Comparison of ENCODE assay signal across 8 cellular contexts in the genomic region with DNA sequence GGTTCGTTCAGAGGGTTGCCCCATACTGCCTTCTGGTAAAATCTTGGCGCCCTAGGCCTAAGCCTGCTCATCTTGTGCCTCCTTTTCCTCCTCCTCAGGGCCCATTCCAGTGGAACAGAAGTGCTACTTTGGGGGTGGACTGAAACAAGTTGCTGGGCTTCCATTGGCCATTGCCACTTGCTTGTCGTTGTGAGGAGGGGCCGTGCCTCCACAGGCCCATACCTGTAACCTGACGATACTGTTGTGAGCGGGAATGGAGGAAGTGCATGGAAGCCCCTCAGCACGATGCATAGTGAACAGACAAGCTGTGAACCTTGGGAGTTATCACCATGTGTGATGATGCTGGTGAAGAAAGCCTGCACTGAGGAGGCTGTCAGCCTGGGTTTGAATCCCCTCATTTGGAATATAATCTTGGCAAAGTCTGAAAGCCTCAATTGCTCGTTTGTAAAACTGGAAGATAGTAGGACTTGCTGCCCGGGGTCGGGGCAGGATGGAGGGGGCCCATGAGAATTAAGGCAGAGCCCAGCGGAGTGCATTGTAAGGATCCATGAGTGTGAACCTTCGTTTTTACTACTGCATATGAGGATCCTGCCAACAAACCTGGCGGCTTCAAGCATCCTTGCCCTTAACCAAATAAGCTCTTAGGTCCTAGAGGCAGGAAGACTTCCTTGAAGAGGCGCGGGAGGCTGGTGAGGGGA. TPM values are rescaled to one million over a fixed set of nuclear protein-coding genes. Genes with fewer than 3 reads are reported as not detected.
A peak's percentile ranks its signal among the peaks of the same experiment; 100 is the strongest.
DNase-seq lines count a peak whose midpoint lies in the region; ATAC-seq and TF ChIP-seq lines count a peak whose summit lies in the region.

No MANE protein-coding gene starts in this region.

- peak overlapping the region; percentile 91 for H2AFZ ChIP-seq in GM23248

- intact Hi-C loops in psoas muscle (cut with DNase I), result loop anchor here (5.0 to 10.0 kb wide), 2 partner anchors 76 to 113 kb away; no protein-coding TSS in a partner anchor

- DNase-seq in GM23248, result no peak
- no peak for DNase-seq in RWPE2 (ENCODE audit: low spot score)
- no peak for DNase-seq in fibroblast of pulmonary artery (ENCODE audit: low read depth)
- no peak for DNase-seq in psoas muscle
- DNase-seq in cerebellar nuclear complex (lab: John Stamatoyannopoulos, UW), result no peak
- no peak for DNase-seq in BE2C

- no peaks in the 10 kb centered on the region for H4K20me1 ChIP-seq in GM23248 (ENCODE audit: insufficient read depth)

- H3K4me2 ChIP-seq in GM23248 (ENCODE audit: unreplicated experiment), result no peak overlapping the region

- H3K79me2 ChIP-seq in GM23248 (ENCODE audit: insufficient read depth), result peaks cover 39% of the 10 kb centered on the region

- ATAC-seq in RWPE2 (ENCODE audit: low read depth) (no peak; the same call in 2 of the 3 replicates), psoas muscle (no peak), HG03095 (IDR thresholded peaks at IDR 0.05; ENCODE audit: unreplicated experiment) (no peak), GM19467 (IDR thresholded peaks at IDR 0.05; ENCODE audit: unreplicated experiment) (no peak)

- no peak for TF ChIP-seq CTCF in RWPE2 (IDR thresholded peaks at IDR 0.05; ENCODE audit: poor library complexity, severe bottlenecking)
- no peak for TF ChIP-seq CTCF in fibroblast of pulmonary artery (IDR thresholded peaks at IDR 0.05; ENCODE audit: low read length, missing control alignments)
- no peak for TF ChIP-seq CTCF in psoas muscle (IDR thresholded peaks at IDR 0.05)
- TF ChIP-seq CTCF in BE2C (IDR thresholded peaks at IDR 0.05; ENCODE audit: low read depth, low read length), result no peak

- H3K36me3 ChIP-seq in GM23248 (ENCODE audit: low read depth) (no peaks in the 10 kb centered on the region), RWPE2 (ENCODE audit: low read depth) (no peaks in the 10 kb centered on the region), psoas muscle (ENCODE audit: insufficient read depth in 1 of 2, low read depth in 1 of 2) (no peaks in the 10 kb centered on the region), BE2C (no peaks in the 10 kb centered on the region)

- H3K9ac ChIP-seq in GM23248, result peak overlapping the region; percentile 87; the same call in 1 of the 2 replicates

- H3F3A ChIP-seq in GM23248 (ENCODE audit: insufficient read depth), result peaks cover 25% of the 10 kb centered on the region

- in situ Hi-C loops in GM23248 (cut with MboI), result no loop called here

- H3K9me3 ChIP-seq in GM23248 (ENCODE audit: low read depth) (no peaks in the 10 kb centered on the region), RWPE2 (ENCODE audit: severe bottlenecking) (no peaks in the 10 kb centered on the region), psoas muscle (no peaks in the 10 kb centered on the region), BE2C (no peaks in the 10 kb centered on the region)

- no peak overlapping the region for H3K27ac ChIP-seq in GM23248
- no peak overlapping the region for H3K27ac ChIP-seq in RWPE2 (ENCODE audit: poor library complexity, severe bottlenecking)
- peak overlapping the region; percentile 34 for H3K27ac ChIP-seq in psoas muscle

- H3K4me3 ChIP-seq in GM23248 (peak overlapping the region; percentile 99), RWPE2 (ENCODE audit: severe bottlenecking) (peak overlapping the region; percentile 80), fibroblast of pulmonary artery (replicated peaks; ENCODE audit: low read depth, low read length) (peak overlapping the region; percentile 98), psoas muscle (peak overlapping the region; percentile 67), BE2C (ENCODE audit: low read depth, low read length) (no peak overlapping the region)

- H3K27me3 ChIP-seq in GM23248 (replicated peaks; ENCODE audit: insufficient read depth), result no peaks in the 10 kb centered on the region
- no peaks in the 10 kb centered on the region for H3K27me3 ChIP-seq in RWPE2 (ENCODE audit: insufficient read depth, poor library complexity, severe bottlenecking)
- H3K27me3 ChIP-seq in psoas muscle (ENCODE audit: insufficient read depth in 3 of 3, low read length in 2 of 3), result peaks cover 0 to 28% (median 11%) of the 10 kb centered on the region in 3 donors
- H3K27me3 ChIP-seq in BE2C, result peaks cover 6% of the 10 kb centered on the region

- H3K4me1 ChIP-seq in GM23248 (ENCODE audit: insufficient read depth) (peaks cover 32% of the 10 kb centered on the region), RWPE2 (ENCODE audit: insufficient read depth, poor library complexity, severe bottlenecking) (no peaks in the 10 kb centered on the region), psoas muscle (no peaks in the 10 kb centered on the region), BE2C (no peaks in the 10 kb centered on the region)

- WGBS in GM23248 (ENCODE audit: low coverage in 1 of 2, low lambda C conversion rate in 2 of 2, missing lambda C conversion rate in 2 of 2), 2 experiments, result 85 to 95% methylated on average over 13 to 15 of the region's 15 CpGs
- 55 to 64% (median 59%) methylated on average over 15 of the region's 15 CpGs for WGBS in psoas muscle, 3 donors

- no peaks in the 10 kb centered on the region for H3K9me2 ChIP-seq in GM23248 (ENCODE audit: insufficient read depth)

RNA-seq across cellular contexts. Expression of gene PAPSS2, which starts 0.7 kb away (rescaled TPM):
- total RNA-seq in GM23248 (2014; rRNA removed; shearing (Covaris generic)), result 63.6 and 65.9 TPM in 2 replicates
- polyA plus RNA-seq in GM23248 (2016; fragmentation: Nextera tagmentation; extraction: Ambion mirVana) (81.8 and 82.3 TPM in 2 replicates), psoas muscle (1 to 10 TPM; 2.0 to 2.9 (median 2.8) TPM)
- total RNA-seq in psoas muscle, result 10 to 100 TPM in 1 of 4 donors, 1 to 10 TPM in 3; 3.8 to 11.0 (median 5.2) TPM
- 0.11 TPM for polyA plus RNA-seq in BE2C (2012; ENCODE audit: insufficient read depth, insufficient read length, low read depth)
